36 cellular contexts compared by ENCODE assay signal in genomic region chr20:44328428-44328827, GRCh38. TPM values are rescaled to one million over a fixed set of nuclear protein-coding genes. Genes with fewer than 3 reads are reported as not detected.
"Had no signal": no experiment of that assay in that cellular context is flagged by ENCODE, and none has a peak within 500 bp of the region (broad histone marks: within the 10 kb centered on the region; RNA-seq: fewer than 3 reads in every experiment).

No MANE protein-coding gene starts in this region.

- FAIRE-seq: endometrium, endothelial cell of umbilical vein had no signal

- H3K36me3 ChIP-seq: adrenal gland, colonic mucosa, esophagus squamous epithelium, gastroesophageal sphincter, heart right ventricle had no signal

- H3K4me3 ChIP-seq: adrenal gland, body of pancreas, colonic mucosa, esophagus squamous epithelium, gastroesophageal sphincter, heart right ventricle had no signal

- H3K9me3 ChIP-seq: adrenal gland, body of pancreas, colonic mucosa, esophagus squamous epithelium, gastroesophageal sphincter, heart right ventricle had no signal

- H3K27ac ChIP-seq: adrenal gland, body of pancreas, colonic mucosa, epithelial cell of prostate, esophagus squamous epithelium, gastroesophageal sphincter, heart right ventricle had no signal

- DNase-seq: activated CD4-positive, alpha-beta memory T cell treated with anti-CD3 and anti-CD28 coated beads, Interleukin-2, amount 10 ng/mL, durations not matched to agents 7 days and 5 days; activated CD4-positive, alpha-beta T cell treated with anti-CD3 and anti-CD28 coated beads for 36 hours; activated CD4-positive, alpha-beta T cell treated with anti-CD3 and anti-CD28 coated beads, Interleukin-2, amount 10 ng/mL, durations not matched to agents 24 days and 14 days; activated CD4-positive, alpha-beta T cell treated with anti-CD3 and anti-CD28 coated beads, Interleukin-2, amount 50 U/mL, for 4 hours; activated CD4-positive, CD25-positive, alpha-beta regulatory T cell; activated CD4-positive, CD25-positive, alpha-beta regulatory T cell treated with anti-CD3 and anti-CD28 coated beads, Interleukin-2, amount 50 U/mL, for 72 hours; activated CD8-positive, alpha-beta memory T cell treated with anti-CD3 and anti-CD28 coated beads, Interleukin-2, amount 50 U/mL, for 48 hours; activated gamma-delta T cell; activated naive CD4-positive, alpha-beta T cell; activated naive CD4-positive, alpha-beta T cell treated with anti-CD3 and anti-CD28 coated beads, Interleukin-2, amount 10 ng/mL, durations not matched to agents 7 days and 5 days; activated T-cell treated with anti-CD3 and anti-CD28 coated beads for 4 hours; activated T-cell treated with anti-CD3 and anti-CD28 coated beads, Interleukin-2, amount 50 U/mL, for 24 hours; activated T-cell treated with anti-CD3 and anti-CD28 coated beads, Interleukin-2, amount 50 U/mL, for 72 hours; adrenal gland; amygdala; aorta; body of pancreas; central memory CD4-positive, alpha-beta T cell; cerebellar nuclear complex; colonic mucosa; effector CD8-positive, alpha-beta T cell; esophagus squamous epithelium; foreskin melanocyte; heart right ventricle; T-helper 1 cell; T-helper 2 cell had no signal

- H3K27ac Mint-ChIP-seq: activated CD4-positive, alpha-beta memory T cell treated with anti-CD3 and anti-CD28 coated beads, Interleukin-2, amount 10 ng/mL, durations not matched to agents 7 days and 5 days; activated CD4-positive, alpha-beta T cell treated with anti-CD3 and anti-CD28 coated beads for 36 hours; activated CD4-positive, alpha-beta T cell treated with anti-CD3 and anti-CD28 coated beads, Interleukin-2, amount 10 ng/mL, durations not matched to agents 24 days and 14 days; activated naive CD4-positive, alpha-beta T cell treated with anti-CD3 and anti-CD28 coated beads, Interleukin-2, amount 10 ng/mL, durations not matched to agents 7 days and 5 days; activated T-cell treated with anti-CD3 and anti-CD28 coated beads, Interleukin-2, amount 50 U/mL, for 24 hours; activated T-cell treated with anti-CD3 and anti-CD28 coated beads, Interleukin-2, amount 50 U/mL, for 72 hours had no signal

- H3K36me3 Mint-ChIP-seq: activated naive CD4-positive, alpha-beta T cell treated with anti-CD3 and anti-CD28 coated beads, Interleukin-2, amount 10 ng/mL, durations not matched to agents 7 days and 5 days; activated naive CD4-positive, alpha-beta T cell treated with anti-CD3 and anti-CD28 coated beads, Interleukin-2, amount 50 U/mL, for 72 hours had no signal

- ATAC-seq: activated CD4-positive, alpha-beta T cell treated with anti-CD3 and anti-CD28 coated beads for 36 hours; activated naive CD4-positive, alpha-beta T cell treated with anti-CD3 and anti-CD28 coated beads, Interleukin-2, amount 50 U/mL, for 72 hours; activated T-cell treated with anti-CD3 and anti-CD28 coated beads, Interleukin-2, amount 50 U/mL, for 72 hours; body of pancreas; gastroesophageal sphincter; heart right ventricle had no signal

- H3K9me3 Mint-ChIP-seq: activated CD4-positive, alpha-beta memory T cell treated with anti-CD3 and anti-CD28 coated beads, Interleukin-2, amount 10 ng/mL, durations not matched to agents 7 days and 5 days; activated CD4-positive, alpha-beta T cell treated with anti-CD3 and anti-CD28 coated beads, Interleukin-2, amount 10 ng/mL, durations not matched to agents 24 days and 14 days; activated naive CD4-positive, alpha-beta T cell treated with anti-CD3 and anti-CD28 coated beads, Interleukin-2, amount 10 ng/mL, durations not matched to agents 7 days and 5 days; activated naive CD4-positive, alpha-beta T cell treated with anti-CD3 and anti-CD28 coated beads, Interleukin-2, amount 50 U/mL, for 72 hours; activated T-cell treated with anti-CD3 and anti-CD28 coated beads, Interleukin-2, amount 50 U/mL, for 24 hours; activated T-cell treated with anti-CD3 and anti-CD28 coated beads, Interleukin-2, amount 50 U/mL, for 72 hours had no signal

- H3K4me3 Mint-ChIP-seq: activated CD4-positive, alpha-beta memory T cell treated with anti-CD3 and anti-CD28 coated beads, Interleukin-2, amount 10 ng/mL, durations not matched to agents 7 days and 5 days; activated CD4-positive, alpha-beta T cell treated with anti-CD3 and anti-CD28 coated beads for 36 hours; activated naive CD4-positive, alpha-beta T cell treated with anti-CD3 and anti-CD28 coated beads, Interleukin-2, amount 10 ng/mL, durations not matched to agents 7 days and 5 days; activated T-cell treated with anti-CD3 and anti-CD28 coated beads, Interleukin-2, amount 50 U/mL, for 24 hours had no signal

- H3K27me3 ChIP-seq: body of pancreas, colonic mucosa had no signal

- H3K4me1 Mint-ChIP-seq: activated CD4-positive, alpha-beta memory T cell treated with anti-CD3 and anti-CD28 coated beads, Interleukin-2, amount 10 ng/mL, durations not matched to agents 7 days and 5 days; activated CD4-positive, alpha-beta T cell treated with anti-CD3 and anti-CD28 coated beads for 36 hours; activated naive CD4-positive, alpha-beta T cell treated with anti-CD3 and anti-CD28 coated beads, Interleukin-2, amount 10 ng/mL, durations not matched to agents 7 days and 5 days had no signal

RNA-seq across cellular contexts. Expression of gene R3HDML, which starts 8.4 kb away (rescaled TPM):
- total RNA-seq: activated CD4-positive, alpha-beta memory T cell treated with anti-CD3 and anti-CD28 coated beads, Interleukin-2, amount 10 ng/mL, durations not matched to agents 7 days and 5 days; activated CD4-positive, alpha-beta T cell treated with anti-CD3 and anti-CD28 coated beads for 36 hours; activated CD4-positive, alpha-beta T cell treated with anti-CD3 and anti-CD28 coated beads, Interleukin-2, amount 10 ng/mL, durations not matched to agents 24 days and 14 days; activated naive CD4-positive, alpha-beta T cell treated with anti-CD3 and anti-CD28 coated beads, Interleukin-2, amount 50 U/mL, for 72 hours; activated T-cell treated with anti-CD3 and anti-CD28 coated beads, Interleukin-2, amount 50 U/mL, for 72 hours; adrenal gland; aorta; body of pancreas; colonic mucosa; dermis microvascular lymphatic vessel endothelial cell; endothelial cell of umbilical vein; esophagus squamous epithelium; fibroblast of lung; fibroblast of villous mesenchyme; gastroesophageal sphincter; glomerular endothelial cell; heart right ventricle had no signal
- polyA plus RNA-seq: adrenal gland, aorta, endothelial cell of umbilical vein, esophagus, fibroblast of lung, heart right ventricle had no signal

RNA-seq across cellular contexts. Expression of gene HNF4A, which starts 27.1 kb away (rescaled TPM):
- total RNA-seq: activated CD4-positive, alpha-beta memory T cell treated with anti-CD3 and anti-CD28 coated beads, Interleukin-2, amount 10 ng/mL, durations not matched to agents 7 days and 5 days; activated CD4-positive, alpha-beta T cell treated with anti-CD3 and anti-CD28 coated beads for 36 hours; activated CD4-positive, alpha-beta T cell treated with anti-CD3 and anti-CD28 coated beads, Interleukin-2, amount 10 ng/mL, durations not matched to agents 24 days and 14 days; activated naive CD4-positive, alpha-beta T cell treated with anti-CD3 and anti-CD28 coated beads, Interleukin-2, amount 50 U/mL, for 72 hours; activated T-cell treated with anti-CD3 and anti-CD28 coated beads, Interleukin-2, amount 50 U/mL, for 72 hours; aorta; dermis microvascular lymphatic vessel endothelial cell; endothelial cell of umbilical vein; esophagus squamous epithelium; fibroblast of lung; fibroblast of villous mesenchyme; gastroesophageal sphincter; glomerular endothelial cell; heart right ventricle had no signal
- polyA plus RNA-seq: endothelial cell of umbilical vein, fibroblast of lung had no signal
